1 cellular context compared by ENCODE assay signal in the genomic region with DNA sequence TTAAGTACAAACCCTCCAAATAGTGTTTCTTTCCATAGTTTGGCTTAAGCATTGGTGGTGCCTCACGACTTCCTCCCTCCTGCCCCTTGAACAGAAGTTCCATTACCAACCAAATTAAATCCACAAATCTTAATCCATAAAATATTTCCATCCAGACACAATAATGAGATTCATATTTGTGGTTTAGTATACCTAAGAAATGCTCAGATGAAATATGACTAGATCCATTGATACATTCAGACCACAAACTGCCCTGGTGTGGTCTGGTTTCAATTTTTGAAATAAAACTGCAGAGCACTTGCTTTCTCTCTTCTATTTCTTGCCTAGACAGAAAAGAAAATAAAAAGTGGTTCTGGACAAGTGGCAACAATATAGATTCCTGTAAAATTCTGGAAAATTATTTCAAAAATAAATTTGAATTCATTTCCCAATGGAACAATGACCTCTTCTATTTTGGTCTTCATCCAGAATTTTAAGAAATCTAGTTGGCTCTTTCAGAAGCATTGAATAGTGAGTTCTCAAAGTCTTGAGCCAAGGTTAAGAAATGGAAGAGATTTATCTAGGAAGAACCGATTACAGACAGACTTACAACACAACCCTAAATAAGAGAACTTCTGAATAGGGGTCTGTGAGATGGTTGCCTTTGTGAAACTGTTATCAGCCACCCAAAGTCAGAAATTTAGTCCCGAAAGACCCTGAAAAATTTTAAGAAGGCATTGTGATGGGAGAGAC.
TF ChIP-seq lines count a peak whose summit lies in the region.

No MANE protein-coding gene starts in this region.

TF ChIP-seq in SK-N-SH treated with all-trans-retinoic acid at 6 μM for 48 hours, 23 proteins besides CTCF, POLR2A, EP300 and RAD21:
- TF ChIP-seq OSR1 (CRISPR knock-in tag; IDR thresholded peaks at IDR 0.05) (no peak), ZNF70 (CRISPR knock-in tag; IDR thresholded peaks at IDR 0.05) (no peak), TOX (CRISPR knock-in tag; IDR thresholded peaks at IDR 0.05; ENCODE audit: borderline replicate concordance) (peak; percentile 68; the same call in 1 of the 2 replicates), TCF4 (CRISPR knock-in tag; IDR thresholded peaks at IDR 0.05; ENCODE audit: borderline replicate concordance) (no peak), ZFP30 (CRISPR knock-in tag; IDR thresholded peaks at IDR 0.05) (no peak)
